ENCODE assay signal across 8 cellular contexts in genomic region chr6:143677891-143678737, GRCh38. TPM values are rescaled to one million over a fixed set of nuclear protein-coding genes. Genes with fewer than 3 reads are reported as not detected.
A peak's percentile ranks its signal among the peaks of the same experiment; 100 is the strongest.
DNase-seq lines count a peak whose midpoint lies in the region; TF ChIP-seq lines count a peak whose summit lies in the region.

Gene PHACTR2 (plus strand): TSS chr6:143677965. CDS start chr6:143678164, 199 bp downstream.

- peaks cover 0 to 37% of the 10 kb centered on the region in 2 donors for H3K4me1 ChIP-seq in right atrium auricular region

- H3K9me3 Mint-ChIP-seq in T-helper 2 cell treated with Interferon-gamma antibody and Interleukin-4, amounts not matched to agents 5 μg/mL and 100 μg/mL, for 36 hours, result peaks cover 19% of the 10 kb centered on the region

- H3K27me3 ChIP-seq in right atrium auricular region, result no peaks in the 10 kb centered on the region

- TF ChIP-seq CTCF in astrocyte of the spinal cord (IDR thresholded peaks at IDR 0.05; ENCODE audit: low read depth, low read length) (no peak), right atrium auricular region (IDR thresholded peaks at IDR 0.05) (no peak)

- H3K4me3 ChIP-seq in astrocyte of the spinal cord (ENCODE audit: low read depth, low read length) (peak within 1 kb of the TSS; percentile 77), right atrium auricular region (peak within 1 kb of the TSS; percentile 84 to 91)

- DNase-seq in Caki2 (ENCODE audit: low read depth), result peak; percentile 60
- DNase-seq in HT-29 (ENCODE audit: low spot score), result peak; percentile 59
- DNase-seq in T-helper 2 cell treated with Interferon-gamma antibody and Interleukin-4, amounts not matched to agents 5 μg/mL and 100 μg/mL, for 36 hours (ENCODE audit: low spot score), result peak; percentile 32
- DNase-seq in astrocyte of the spinal cord (ENCODE audit: low read depth, low spot score), result peak; percentile 84
- DNase-seq in right atrium auricular region (ENCODE audit: low spot score), result peak; percentile 91
- peak in 9 of 10 donors; percentile 30 to 90 (median 38) for DNase-seq in posterior cingulate gyrus
- peak; percentile 73 for DNase-seq in ureter (ENCODE audit: low spot score)
- DNase-seq in middle frontal gyrus (ENCODE audit: extremely low spot score, low spot score), result no peak

- peaks cover 0 to 6% of the 10 kb centered on the region in 2 donors for H3K9me3 ChIP-seq in right atrium auricular region

- no peak within 1 kb of the TSS for H3K27ac Mint-ChIP-seq in T-helper 2 cell treated with Interferon-gamma antibody and Interleukin-4, amounts not matched to agents 5 μg/mL and 100 μg/mL, for 36 hours

- peak within 1 kb of the TSS; percentile 74 for H3K4me3 Mint-ChIP-seq in T-helper 2 cell treated with Interferon-gamma antibody and Interleukin-4, amounts not matched to agents 5 μg/mL and 100 μg/mL, for 36 hours

- intact Hi-C loops in posterior cingulate gyrus (cut with DNase I), result loop anchor here (5.0 kb wide), 1 partner anchor 164 kb away; the partner anchor contains the start of gene LTV1

- H3K27ac ChIP-seq in right atrium auricular region, result peak within 1 kb of the TSS; percentile 94

- H3K36me3 Mint-ChIP-seq in T-helper 2 cell treated with Interferon-gamma antibody and Interleukin-4, amounts not matched to agents 5 μg/mL and 100 μg/mL, for 36 hours (ENCODE audit: low read depth), result peaks cover 11% of the 10 kb centered on the region

- H3K36me3 ChIP-seq in right atrium auricular region, result no peaks in the 10 kb centered on the region

- peaks cover 10% of the 10 kb centered on the region for H3K4me1 Mint-ChIP-seq in T-helper 2 cell treated with Interferon-gamma antibody and Interleukin-4, amounts not matched to agents 5 μg/mL and 100 μg/mL, for 36 hours (ENCODE audit: low read depth)

- in situ Hi-C loops in Caki2 (cut with HindIII; ENCODE audit: low pct_unique_long_range_greater_than_20kb, low sequenced_read_pairs) (no loop called here), astrocyte of the spinal cord (cut with HindIII; ENCODE audit: low sequenced_read_pairs) (no loop called here)

- H3K27me3 Mint-ChIP-seq in T-helper 2 cell treated with Interferon-gamma antibody and Interleukin-4, amounts not matched to agents 5 μg/mL and 100 μg/mL, for 36 hours (ENCODE audit: low read depth), result peaks cover 61% of the 10 kb centered on the region

RNA-seq across cellular contexts. Expression of gene PHACTR2, which starts in this region (rescaled TPM):
- 3.6 and 7.6 TPM in 2 replicates for total RNA-seq in Caki2 (2014; rRNA removed; shearing (Covaris generic); ENCODE audit: low replicate concordance)
- 10.2 and 11.8 TPM in 2 replicates for total RNA-seq in HT-29 (2014; rRNA removed; shearing (Covaris generic))
- 10 to 100 TPM; 47.6 to 54.4 TPM for total RNA-seq in right atrium auricular region
- 93.2 TPM for total RNA-seq in ureter
